Comparison of ENCODE assay signal across 24 cellular contexts in genomic region chr14:30064454-30064853, GRCh38.
"Had no signal": no experiment of that assay in that cellular context is flagged by ENCODE, and none has a peak within 500 bp of the region (broad histone marks: within the 10 kb centered on the region; RNA-seq: fewer than 3 reads in every experiment).

No MANE protein-coding gene starts in this region.

- H3K9me3 ChIP-seq: body of pancreas, esophagus squamous epithelium, neutrophil, upper lobe of left lung had no signal

- H3K36me3 ChIP-seq: esophagus squamous epithelium, gastroesophageal sphincter, heart right ventricle, neutrophil, upper lobe of left lung had no signal

- H3K4me2 ChIP-seq: smooth muscle cell had no signal

- H3K27me3 ChIP-seq: body of pancreas, esophagus squamous epithelium, gastroesophageal sphincter, heart right ventricle, neutrophil, upper lobe of left lung had no signal

- H3K27ac ChIP-seq: body of pancreas, coronary artery, esophagus squamous epithelium, gastroesophageal sphincter, heart right ventricle, neutrophil, upper lobe of left lung had no signal

- H3K36me3 Mint-ChIP-seq: mesothelial cell of epicardium, naive B cell had no signal

- H3K4me3 Mint-ChIP-seq: activated CD4-positive, alpha-beta T cell treated with anti-CD3 and anti-CD28 coated beads, Interleukin-2, amount 10 ng/mL, durations not matched to agents 24 days and 14 days; activated naive CD8-positive, alpha-beta T cell treated with anti-CD3 and anti-CD28 coated beads, Interleukin-2, amount 50 U/mL, for 24 hours; activated T-helper 17 cell treated with anti-CD3 and anti-CD28 coated beads, Interleukin-2, amount 50 U/mL, for 72 hours; mesothelial cell of epicardium; naive B cell; stimulated activated naive CD8-positive, alpha-beta T cell treated with anti-CD3 and anti-CD28 coated beads, Interleukin-15, Interleukin-2, amounts not matched to agents 100 ng/mL and 50 ng/mL, for 24 hours had no signal

- H3K9me3 Mint-ChIP-seq: activated CD4-positive, alpha-beta T cell treated with anti-CD3 and anti-CD28 coated beads, Interleukin-2, amount 10 ng/mL, durations not matched to agents 24 days and 14 days had no signal

- H3K4me3 ChIP-seq: body of pancreas, coronary artery, esophagus squamous epithelium, gastroesophageal sphincter, heart right ventricle, lung, smooth muscle cell, upper lobe of left lung had no signal

- H3K4me1 Mint-ChIP-seq: activated CD4-positive, alpha-beta T cell treated with anti-CD3 and anti-CD28 coated beads, Interleukin-2, amount 10 ng/mL, durations not matched to agents 24 days and 14 days; activated naive CD8-positive, alpha-beta T cell treated with anti-CD3 and anti-CD28 coated beads, Interleukin-2, amount 50 U/mL, for 24 hours; activated T-helper 17 cell treated with anti-CD3 and anti-CD28 coated beads, Interleukin-2, amount 50 U/mL, for 72 hours; mesothelial cell of epicardium; naive B cell had no signal

- H3K27ac Mint-ChIP-seq: activated CD4-positive, alpha-beta T cell treated with anti-CD3 and anti-CD28 coated beads, Interleukin-2, amount 10 ng/mL, durations not matched to agents 24 days and 14 days; activated naive CD8-positive, alpha-beta T cell treated with anti-CD3 and anti-CD28 coated beads, Interleukin-2, amount 50 U/mL, for 24 hours; activated T-helper 17 cell treated with anti-CD3 and anti-CD28 coated beads, Interleukin-2, amount 50 U/mL, for 72 hours; mesothelial cell of epicardium; naive B cell; stimulated activated naive CD8-positive, alpha-beta T cell treated with anti-CD3 and anti-CD28 coated beads, Interleukin-15, Interleukin-2, amounts not matched to agents 100 ng/mL and 50 ng/mL, for 24 hours had no signal

- H3K4me1 ChIP-seq: body of pancreas, esophagus squamous epithelium, gastroesophageal sphincter, heart right ventricle, upper lobe of left lung had no signal

- DNase-seq: activated CD4-positive, alpha-beta T cell treated with anti-CD3 and anti-CD28 coated beads, Interleukin-2, amount 10 ng/mL, durations not matched to agents 24 days and 14 days; activated CD4-positive, CD25-positive, alpha-beta regulatory T cell; activated naive CD4-positive, alpha-beta T cell treated with Interleukin-2 at 50 U/mL for 16 hours; activated naive CD8-positive, alpha-beta T cell treated with anti-CD3 and anti-CD28 coated beads, Interleukin-2, amount 50 U/mL, for 24 hours; activated T-cell treated with anti-CD3 and anti-CD28 coated beads for 4 hours; body of pancreas; central memory CD4-positive, alpha-beta T cell; effector CD8-positive, alpha-beta T cell; esophagus squamous epithelium; heart right ventricle; islet precursor cell; naive B cell; posterior cingulate gyrus; stimulated activated CD4-positive, alpha-beta T cell treated with anti-CD3 and anti-CD28 coated beads, Interleukin-4, amount 100 ng/mL, for 4 hours; stimulated activated CD8-positive, alpha-beta memory T cell treated with anti-CD3 and anti-CD28 coated beads, Interleukin-4, amount 100 ng/mL, for 48 hours; upper lobe of left lung had no signal

- H3K27me3 Mint-ChIP-seq: activated CD4-positive, alpha-beta T cell treated with anti-CD3 and anti-CD28 coated beads, Interleukin-2, amount 10 ng/mL, durations not matched to agents 24 days and 14 days; activated naive CD8-positive, alpha-beta T cell treated with anti-CD3 and anti-CD28 coated beads, Interleukin-2, amount 50 U/mL, for 24 hours; activated T-helper 17 cell treated with anti-CD3 and anti-CD28 coated beads, Interleukin-2, amount 50 U/mL, for 72 hours; naive B cell; stimulated activated naive CD8-positive, alpha-beta T cell treated with anti-CD3 and anti-CD28 coated beads, Interleukin-15, Interleukin-2, amounts not matched to agents 100 ng/mL and 50 ng/mL, for 24 hours had no signal

- ATAC-seq: activated naive CD8-positive, alpha-beta T cell treated with anti-CD3 and anti-CD28 coated beads, Interleukin-2, amount 50 U/mL, for 24 hours; activated T-helper 17 cell treated with anti-CD3 and anti-CD28 coated beads, Interleukin-2, amount 50 U/mL, for 72 hours; body of pancreas; gastroesophageal sphincter; heart right ventricle had no signal
